In genomic region chr2:10119601-10120157, GRCh38 we compare ENCODE assay signal across 8 cellular contexts. TPM values are rescaled to one million over a fixed set of nuclear protein-coding genes. Genes with fewer than 3 reads are reported as not detected.
A peak's percentile ranks its signal among the peaks of the same experiment; 100 is the strongest.
DNase-seq lines count a peak whose midpoint lies in the region; ATAC-seq and TF ChIP-seq lines count a peak whose summit lies in the region.

No MANE protein-coding gene starts in this region.

- ATAC-seq in RWPE2 (ENCODE audit: low read depth) = no peak
- ATAC-seq in left colon = no peak

- DNase-seq in RWPE2 (ENCODE audit: low spot score) (no peak), esophagus muscularis mucosa (ENCODE audit: extremely low spot score) (no peak), prostate gland (ENCODE audit: low spot score) (no peak), NCI-H1105 (lab: John Stamatoyannopoulos, UW) (no peak), left colon (no peak), HK-2 (ENCODE audit: unreplicated experiment) (no peak), NCI-H510A treated with DMSO at 0.1 percent for 48 hours (lab: John Stamatoyannopoulos, UW) (no peak)

- H3K27ac ChIP-seq in RWPE2 (ENCODE audit: poor library complexity, severe bottlenecking) = peak overlapping the region; percentile 90
- H3K27ac ChIP-seq in esophagus muscularis mucosa (replicated peaks in 1 of 4) = peak overlapping the region; percentile 58 to 81 (median 76)
- peak overlapping the region; percentile 24 to 50 for H3K27ac ChIP-seq in prostate gland

- 77% methylated on average over 13 of the region's 14 CpGs for WGBS in esophagus muscularis mucosa
- 78% methylated on average over 14 of the region's 14 CpGs for WGBS in prostate gland

- H3K9ac ChIP-seq in ES-I3 (ENCODE audit: low read depth, low read length) = peak overlapping the region; percentile 76; the same call in 1 of the 2 replicates

- intact Hi-C loops in esophagus muscularis mucosa (cut with DNase I) (loop anchor here (5.0 to 10.0 kb wide), 2 partner anchors 183 to 545 kb away; partner anchors contain the start of gene HPCAL1), prostate gland (cut with DNase I) (loop anchor here (5.0 kb wide), 2 partner anchors 183 to 288 kb away; partner anchors contain the start of gene HPCAL1), left colon (cut with DNase I, micrococcal nuclease) (no loop called here)

- H3K36me3 ChIP-seq in ES-I3 (ENCODE audit: insufficient read depth, low read length) (peaks cover under 1% of the 10 kb centered on the region; the same call in 1 of the 2 replicates), RWPE2 (ENCODE audit: low read depth) (peaks cover 20% of the 10 kb centered on the region), esophagus muscularis mucosa (no peaks in the 10 kb centered on the region), prostate gland (no peaks in the 10 kb centered on the region)

- no peak for TF ChIP-seq EP300 in esophagus muscularis mucosa (IDR thresholded peaks at IDR 0.05)

- H3K27me3 ChIP-seq in RWPE2 (ENCODE audit: insufficient read depth, poor library complexity, severe bottlenecking) (no peaks in the 10 kb centered on the region), esophagus muscularis mucosa (peaks cover 0 to 30% (median 14%) of the 10 kb centered on the region in 4 donors), prostate gland (replicated peaks; ENCODE audit: insufficient read depth) (no peaks in the 10 kb centered on the region)

- TF ChIP-seq POLR2A in esophagus muscularis mucosa (IDR thresholded peaks at IDR 0.05; ENCODE audit: low read depth) (no peak), prostate gland (IDR thresholded peaks at IDR 0.05) (no peak)

- H3K4me3 ChIP-seq in RWPE2 (ENCODE audit: severe bottlenecking) (peak overlapping the region; percentile 55), esophagus muscularis mucosa (peak overlapping the region; percentile 63 to 78 (median 68)), prostate gland (peak overlapping the region; percentile 43 to 59)

- H3K4me1 ChIP-seq in ES-I3 (ENCODE audit: insufficient read depth, low read length) (peaks cover under 1% of the 10 kb centered on the region; the same call in 1 of the 2 replicates), RWPE2 (ENCODE audit: insufficient read depth, poor library complexity, severe bottlenecking) (peaks cover 24% of the 10 kb centered on the region), esophagus muscularis mucosa (peaks cover 20 to 41% (median 37%) of the 10 kb centered on the region in 4 donors), prostate gland (replicated peaks) (peaks cover 11% of the 10 kb centered on the region)

- TF ChIP-seq CTCF in RWPE2 (IDR thresholded peaks at IDR 0.05; ENCODE audit: poor library complexity, severe bottlenecking) (no peak), esophagus muscularis mucosa (IDR thresholded peaks at IDR 0.05) (no peak), prostate gland (IDR thresholded peaks at IDR 0.05) (no peak)

- no peaks in the 10 kb centered on the region for H3K9me3 ChIP-seq in ES-I3 (ENCODE audit: control insufficient read depth, insufficient read depth, low read length)
- no peaks in the 10 kb centered on the region for H3K9me3 ChIP-seq in RWPE2 (ENCODE audit: severe bottlenecking)
- no peaks in the 10 kb centered on the region for H3K9me3 ChIP-seq in esophagus muscularis mucosa
- no peaks in the 10 kb centered on the region for H3K9me3 ChIP-seq in prostate gland

RNA-seq across cellular contexts. Expression of gene RRM2, which starts 2.9 kb away (rescaled TPM):
- total RNA-seq in esophagus muscularis mucosa (1 to 10 TPM in 2 of 4 donors, not detected in 2; 1.7 to 4.6 TPM), prostate gland (1 to 10 TPM; 1.9 to 6.1 TPM), left colon (10 to 100 TPM; 15.8 to 40.0 TPM)

RNA-seq across cellular contexts. Expression of gene CYS1, which starts 39.5 kb away (rescaled TPM):
- total RNA-seq in esophagus muscularis mucosa (10 to 100 TPM; 16.9 to 56.4 (median 35.4) TPM), prostate gland (1 to 10 TPM; 1.5 to 5.2 TPM), left colon (1 to 10 TPM in 1 of 2 donors, under 1 TPM in 1; 0.37 to 1.6 TPM)

Comparison
In these comparisons a context has a peak if more than half of its experiments do, and no peak if none do; other contexts are left out.
1. H3K27ac ChIP-seq: peak in every context shown above with its lines; median percentile 90 in RWPE2; 76 in esophagus muscularis mucosa; 37 in prostate gland.
2. intact Hi-C loops: an anchor here in esophagus muscularis mucosa (5.0 to 10.0 kb wide) and prostate gland (5.0 kb wide); none called in left colon.